Comparison of ENCODE assay signal across 2 cellular contexts in the genomic region with DNA sequence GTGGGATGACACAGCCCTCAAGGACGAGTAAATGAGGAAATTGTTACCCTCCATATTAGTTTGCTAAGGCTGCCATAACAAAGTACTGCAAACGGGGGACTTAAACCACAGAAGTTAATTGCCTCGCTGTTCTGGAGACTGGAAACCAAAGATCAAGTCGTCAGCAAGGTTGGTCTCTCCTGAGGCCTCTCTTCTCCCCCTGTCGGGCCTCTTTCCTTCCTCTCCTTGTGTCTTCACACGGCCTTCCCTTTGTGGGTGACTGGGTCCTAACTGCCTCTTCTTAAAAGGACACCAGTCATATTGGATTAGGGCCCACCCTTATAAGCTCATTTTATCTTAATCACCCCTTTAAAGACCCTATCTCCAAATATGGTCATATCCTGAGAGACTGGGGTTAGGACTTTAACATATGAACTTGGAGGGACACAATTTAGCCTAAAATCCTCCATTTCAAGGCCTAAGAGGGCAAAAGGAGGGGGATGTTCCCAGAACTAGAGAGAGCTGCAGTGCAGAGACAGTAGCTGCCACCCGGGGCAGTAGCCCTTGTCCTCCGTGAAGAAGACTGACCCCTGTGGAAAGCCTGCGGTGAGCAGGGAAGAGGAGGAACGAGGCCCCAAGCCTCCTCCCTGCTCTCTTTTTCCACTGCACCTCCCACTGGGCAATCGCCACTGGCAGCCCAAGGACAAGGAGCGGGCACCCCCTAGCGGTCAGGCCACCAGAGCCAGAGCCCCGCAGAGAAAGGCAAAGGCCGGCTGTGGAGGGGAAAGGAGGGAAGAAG.
A peak's percentile ranks its signal among the peaks of the same experiment; 100 is the strongest.
TF ChIP-seq lines count a peak whose summit lies in the region.

No MANE protein-coding gene starts in this region.

TF ChIP-seq in HEK293, 187 proteins besides CTCF, POLR2A, EP300 and RAD21 (continues in another document):
- TF ChIP-seq, protein P1, sequence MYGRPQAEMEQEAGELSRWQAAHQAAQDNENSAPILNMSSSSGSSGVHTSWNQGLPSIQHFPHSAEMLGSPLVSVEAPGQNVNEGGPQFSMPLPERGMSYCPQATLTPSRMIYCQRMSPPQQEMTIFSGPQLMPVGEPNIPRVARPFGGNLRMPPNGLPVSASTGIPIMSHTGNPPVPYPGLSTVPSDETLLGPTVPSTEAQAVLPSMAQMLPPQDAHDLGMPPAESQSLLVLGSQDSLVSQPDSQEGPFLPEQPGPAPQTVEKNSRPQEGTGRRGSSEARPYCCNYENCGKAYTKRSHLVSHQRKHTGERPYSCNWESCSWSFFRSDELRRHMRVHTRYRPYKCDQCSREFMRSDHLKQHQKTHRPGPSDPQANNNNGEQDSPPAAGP (tag by site-specific recombination; IDR thresholded peaks at IDR 0.05): peak; percentile 31; the same call in 1 of the 2 replicates
- TF ChIP-seq ZBTB21 (tag by site-specific recombination; IDR thresholded peaks at IDR 0.05) (no peak), ZNF24 (tag by site-specific recombination; IDR thresholded peaks at IDR 0.05) (no peak), ZNF112 (tag by site-specific recombination; IDR thresholded peaks at IDR 0.05) (no peak), ZBTB8A (tag by site-specific recombination; IDR thresholded peaks at IDR 0.05) (no peak), SP7 (tag by site-specific recombination; IDR thresholded peaks at IDR 0.05) (0 out of 2 replicates have a peak, but pooled peaks have one; percentile 11), ZNF433 (tag by site-specific recombination; IDR thresholded peaks at IDR 0.05; ENCODE audit: low read depth) (no peak), IKZF3 (tag by site-specific recombination; IDR thresholded peaks at IDR 0.05) (peak; percentile 64; the same call in 1 of the 2 replicates), ZNF366 (tag by site-specific recombination; conservative IDR thresholded peaks at IDR 0.05) (peak; percentile 55; the same call in 1 of the 2 replicates), ZNF785 (tag by site-specific recombination; IDR thresholded peaks at IDR 0.05) (0 out of 2 replicates have a peak, but pooled peaks have one; percentile 29), ZNF510 (tag by site-specific recombination; IDR thresholded peaks at IDR 0.05; ENCODE audit: insufficient replicate concordance) (no peak), ZNF555 (tag by site-specific recombination; conservative IDR thresholded peaks at IDR 0.05) (no peak), RBAK (tag by site-specific recombination; IDR thresholded peaks at IDR 0.05) (no peak), ZNF596 (tag by site-specific recombination; IDR thresholded peaks at IDR 0.05) (no peak), ZBTB1 (tag by site-specific recombination; IDR thresholded peaks at IDR 0.05) (no peak), ZNF776 (tag by site-specific recombination; IDR thresholded peaks at IDR 0.05; ENCODE audit: borderline replicate concordance) (no peak), ZNF202 (tag by site-specific recombination; IDR thresholded peaks at IDR 0.05; ENCODE audit: borderline replicate concordance) (no peak), ZIC2 (tag by site-specific recombination; IDR thresholded peaks at IDR 0.05) (peak; percentile 95), ZNF266 (tag by site-specific recombination; IDR thresholded peaks at IDR 0.05; ENCODE audit: low read depth) (no peak), ZNF791 (tag by site-specific recombination; IDR thresholded peaks at IDR 0.05) (no peak), ZNF473 (tag by site-specific recombination; IDR thresholded peaks at IDR 0.05) (no peak), YY1 (tag by site-specific recombination; IDR thresholded peaks at IDR 0.05) (0 out of 2 replicates have a peak, but pooled peaks have one; percentile 23), ZEB2 (tag by site-specific recombination; IDR thresholded peaks at IDR 0.05) (no peak), ZNF530 (tag by site-specific recombination; IDR thresholded peaks at IDR 0.05; ENCODE audit: low read depth) (no peak), ZNF324 (tag by site-specific recombination; IDR thresholded peaks at IDR 0.05) (no peak)
- TF ChIP-seq, protein P2, sequence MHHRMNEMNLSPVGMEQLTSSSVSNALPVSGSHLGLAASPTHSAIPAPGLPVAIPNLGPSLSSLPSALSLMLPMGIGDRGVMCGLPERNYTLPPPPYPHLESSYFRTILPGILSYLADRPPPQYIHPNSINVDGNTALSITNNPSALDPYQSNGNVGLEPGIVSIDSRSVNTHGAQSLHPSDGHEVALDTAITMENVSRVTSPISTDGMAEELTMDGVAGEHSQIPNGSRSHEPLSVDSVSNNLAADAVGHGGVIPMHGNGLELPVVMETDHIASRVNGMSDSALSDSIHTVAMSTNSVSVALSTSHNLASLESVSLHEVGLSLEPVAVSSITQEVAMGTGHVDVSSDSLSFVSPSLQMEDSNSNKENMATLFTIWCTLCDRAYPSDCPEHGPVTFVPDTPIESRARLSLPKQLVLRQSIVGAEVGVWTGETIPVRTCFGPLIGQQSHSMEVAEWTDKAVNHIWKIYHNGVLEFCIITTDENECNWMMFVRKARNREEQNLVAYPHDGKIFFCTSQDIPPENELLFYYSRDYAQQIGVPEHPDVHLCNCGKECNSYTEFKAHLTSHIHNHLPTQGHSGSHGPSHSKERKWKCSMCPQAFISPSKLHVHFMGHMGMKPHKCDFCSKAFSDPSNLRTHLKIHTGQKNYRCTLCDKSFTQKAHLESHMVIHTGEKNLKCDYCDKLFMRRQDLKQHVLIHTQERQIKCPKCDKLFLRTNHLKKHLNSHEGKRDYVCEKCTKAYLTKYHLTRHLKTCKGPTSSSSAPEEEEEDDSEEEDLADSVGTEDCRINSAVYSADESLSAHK (tag by site-specific recombination; IDR thresholded peaks at IDR 0.05): no peak
- TF ChIP-seq, protein P3, sequence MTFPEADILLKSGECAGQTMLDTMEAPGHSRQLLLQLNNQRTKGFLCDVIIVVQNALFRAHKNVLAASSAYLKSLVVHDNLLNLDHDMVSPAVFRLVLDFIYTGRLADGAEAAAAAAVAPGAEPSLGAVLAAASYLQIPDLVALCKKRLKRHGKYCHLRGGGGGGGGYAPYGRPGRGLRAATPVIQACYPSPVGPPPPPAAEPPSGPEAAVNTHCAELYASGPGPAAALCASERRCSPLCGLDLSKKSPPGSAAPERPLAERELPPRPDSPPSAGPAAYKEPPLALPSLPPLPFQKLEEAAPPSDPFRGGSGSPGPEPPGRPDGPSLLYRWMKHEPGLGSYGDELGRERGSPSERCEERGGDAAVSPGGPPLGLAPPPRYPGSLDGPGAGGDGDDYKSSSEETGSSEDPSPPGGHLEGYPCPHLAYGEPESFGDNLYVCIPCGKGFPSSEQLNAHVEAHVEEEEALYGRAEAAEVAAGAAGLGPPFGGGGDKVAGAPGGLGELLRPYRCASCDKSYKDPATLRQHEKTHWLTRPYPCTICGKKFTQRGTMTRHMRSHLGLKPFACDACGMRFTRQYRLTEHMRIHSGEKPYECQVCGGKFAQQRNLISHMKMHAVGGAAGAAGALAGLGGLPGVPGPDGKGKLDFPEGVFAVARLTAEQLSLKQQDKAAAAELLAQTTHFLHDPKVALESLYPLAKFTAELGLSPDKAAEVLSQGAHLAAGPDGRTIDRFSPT (tag by site-specific recombination; IDR thresholded peaks at IDR 0.05): no peak
- TF ChIP-seq, protein P4, sequence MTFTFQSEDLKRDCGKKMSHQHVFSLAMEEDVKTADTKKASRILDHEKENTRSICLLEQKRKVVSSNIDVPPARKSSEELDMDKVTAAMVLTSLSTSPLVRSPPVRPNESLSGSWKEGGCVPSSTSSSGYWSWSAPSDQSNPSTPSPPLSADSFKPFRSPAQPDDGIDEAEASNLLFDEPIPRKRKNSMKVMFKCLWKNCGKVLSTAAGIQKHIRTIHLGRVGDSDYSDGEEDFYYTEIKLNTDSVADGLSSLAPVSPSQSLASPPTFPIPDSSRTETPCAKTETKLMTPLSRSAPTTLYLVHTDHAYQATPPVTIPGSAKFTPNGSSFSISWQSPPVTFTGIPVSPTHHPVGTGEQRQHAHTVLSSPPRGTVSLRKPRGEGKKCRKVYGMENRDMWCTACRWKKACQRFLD (tag by site-specific recombination; IDR thresholded peaks at IDR 0.05): no peak

TF ChIP-seq in GM12878, 131 proteins besides CTCF, POLR2A, EP300 and RAD21 (continues in another document):
- TF ChIP-seq ZNF384 (IDR thresholded peaks at IDR 0.05; ENCODE audit: borderline replicate concordance, low read depth, low read length): no peak
- no peak for TF ChIP-seq RAD51 (IDR thresholded peaks at IDR 0.05)
- TF ChIP-seq NR2C1 (IDR thresholded peaks at IDR 0.05): no peak
- TF ChIP-seq RUNX3 (IDR thresholded peaks at IDR 0.05; ENCODE audit: low read length): peak; percentile 8; the same call in 1 of the 2 replicates
- TF ChIP-seq HDGF (IDR thresholded peaks at IDR 0.05): peak; percentile 42; the same call in 1 of the 2 replicates
- TF ChIP-seq SMAD1 (IDR thresholded peaks at IDR 0.05; ENCODE audit: low read depth, partially characterized antibody): no peak
- no peak for TF ChIP-seq RB1 (IDR thresholded peaks at IDR 0.05; ENCODE audit: borderline replicate concordance)
- TF ChIP-seq NFYA (IDR thresholded peaks at IDR 0.05; ENCODE audit: borderline replicate concordance, low read depth, low read length): no peak
- no peak for TF ChIP-seq EZH2 (IDR thresholded peaks at IDR 0.05; ENCODE audit: borderline replicate concordance, control insufficient read depth, low read depth, low read length)
- TF ChIP-seq TCF7 (IDR thresholded peaks at IDR 0.05; ENCODE audit: borderline replicate concordance): no peak
- no peak for TF ChIP-seq FOXM1 (IDR thresholded peaks at IDR 0.05; ENCODE audit: low read depth, low read length)
- TF ChIP-seq RBBP5 (conservative IDR thresholded peaks at IDR 0.05): no peak
- TF ChIP-seq ZNF687 (IDR thresholded peaks at IDR 0.05): no peak
- no peak for TF ChIP-seq SUPT20H (IDR thresholded peaks at IDR 0.05; ENCODE audit: borderline replicate concordance, control insufficient read depth, low read depth, low read length)
- peak; percentile 67 for TF ChIP-seq IKZF1 (conservative IDR thresholded peaks at IDR 0.05)
- 0 out of 2 replicates have a peak, but pooled peaks have one; percentile 30 for TF ChIP-seq GATAD2B (conservative IDR thresholded peaks at IDR 0.05; ENCODE audit: low read depth)
- TF ChIP-seq IKZF2 (IDR thresholded peaks at IDR 0.05): no peak; a peak in 1 of 4 replicates
- TF ChIP-seq SMAD5 (IDR thresholded peaks at IDR 0.05; ENCODE audit: low read depth): no peak
- TF ChIP-seq JUNB (IDR thresholded peaks at IDR 0.05): no peak
- TF ChIP-seq, protein P5, sequence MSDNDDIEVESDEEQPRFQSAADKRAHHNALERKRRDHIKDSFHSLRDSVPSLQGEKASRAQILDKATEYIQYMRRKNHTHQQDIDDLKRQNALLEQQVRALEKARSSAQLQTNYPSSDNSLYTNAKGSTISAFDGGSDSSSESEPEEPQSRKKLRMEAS (IDR thresholded peaks at IDR 0.05; ENCODE audit: low read depth, low read length): no peak
- no peak for TF ChIP-seq KAT2A (conservative IDR thresholded peaks at IDR 0.05; ENCODE audit: control insufficient read depth, low read depth, low read length)
- TF ChIP-seq MYC (IDR thresholded peaks at IDR 0.05; ENCODE audit: insufficient read depth, insufficient read length, insufficient replicate concordance, low read length, severe bottlenecking): no peak
- TF ChIP-seq ETV6 (conservative IDR thresholded peaks at IDR 0.05 in 1 of 2, IDR thresholded peaks at IDR 0.05 in 1 of 2; ENCODE audit: borderline replicate concordance in 1 of 2, low read depth in 1 of 2): no peak
- no peak for TF ChIP-seq PML (IDR thresholded peaks at IDR 0.05; ENCODE audit: low read length)
- TF ChIP-seq NR2C2 (IDR thresholded peaks at IDR 0.05; ENCODE audit: borderline replicate concordance, control insufficient read depth, insufficient read length, low read depth): no peak
- TF ChIP-seq HDAC2 (IDR thresholded peaks at IDR 0.05): no peak
- TF ChIP-seq ZNF217 (IDR thresholded peaks at IDR 0.05): no peak
- TF ChIP-seq ZNF274 (IDR thresholded peaks at IDR 0.05; ENCODE audit: insufficient read depth, insufficient read length): no peak
- no peak for TF ChIP-seq CEBPZ (IDR thresholded peaks at IDR 0.05; ENCODE audit: low read depth, low read length)
- TF ChIP-seq CEBPB (IDR thresholded peaks at IDR 0.05; ENCODE audit: borderline replicate concordance in 1 of 2, low read depth in 2 of 2, low read length in 2 of 2): no peak
